ENCODE assay signal across 8 cellular contexts in the genomic region with DNA sequence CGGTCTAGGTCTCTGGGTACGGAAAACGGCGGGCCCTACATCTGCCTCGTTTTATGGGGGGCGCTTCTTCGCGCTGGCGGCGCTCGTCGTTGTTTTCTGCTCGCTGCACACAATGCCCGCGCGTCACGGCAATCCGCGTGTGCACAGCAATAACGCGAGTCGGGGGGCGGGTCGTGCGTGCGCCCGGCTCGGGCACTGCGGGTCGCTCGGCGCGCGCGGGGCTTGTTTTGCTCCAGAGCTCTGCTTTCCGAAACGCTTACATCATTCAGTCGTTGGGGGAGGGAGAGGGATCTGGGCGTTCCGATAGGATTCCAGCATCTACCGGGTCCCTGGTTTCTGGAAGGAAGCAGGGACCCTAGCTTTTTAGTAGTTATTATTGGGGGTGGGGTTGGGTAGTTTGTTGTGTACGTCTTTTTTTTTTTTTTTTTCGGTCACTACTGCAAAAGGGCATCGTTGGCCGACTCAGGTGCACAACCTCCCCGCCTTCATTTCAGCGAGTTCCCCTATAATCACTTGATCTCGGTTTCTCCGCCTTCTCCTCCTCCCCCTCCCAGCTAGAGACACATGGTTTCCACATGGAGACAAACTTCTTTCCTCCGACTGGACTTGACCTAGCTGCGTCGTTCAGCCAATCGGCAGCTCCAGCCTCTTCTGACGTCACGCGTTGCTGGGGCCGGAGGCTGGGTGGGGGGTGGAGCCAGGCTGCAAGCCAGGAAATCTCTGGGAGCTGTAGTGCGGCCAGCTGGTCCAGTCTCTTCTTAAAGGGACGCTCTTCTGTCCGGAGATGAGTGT. TPM values are rescaled to one million over a fixed set of nuclear protein-coding genes. Genes with fewer than 3 reads are reported as not detected.
DNase-seq lines count a peak whose midpoint lies in the region; ATAC-seq and TF ChIP-seq lines count a peak whose summit lies in the region.

No MANE protein-coding gene starts in this region.

- no peak for TF ChIP-seq CTCF in fibroblast of pulmonary artery (IDR thresholded peaks at IDR 0.05; ENCODE audit: low read length, missing control alignments)

- H3K9me3 ChIP-seq in HAP-1 (no peaks in the 10 kb centered on the region), MG63 (no peaks in the 10 kb centered on the region)

- peak overlapping the region; percentile 85 to 98 (median 94) for H3K4me3 Mint-ChIP-seq in naive thymus-derived CD8-positive, alpha-beta T cell
- H3K4me3 Mint-ChIP-seq in stimulated activated memory B cell treated with anti-CD40 and anti-IgM and Interleukin-4, amounts not matched to agents 10 μg/mL and 1 μg/mL and 100 μg/mL, for 72 hours, result peak overlapping the region; percentile 88

- no peaks in the 10 kb centered on the region for H3K36me3 ChIP-seq in HAP-1 (replicated peaks)
- no peaks in the 10 kb centered on the region for H3K36me3 ChIP-seq in MG63

- peaks cover 12% of the 10 kb centered on the region for H3K4me1 ChIP-seq in HAP-1

- POLR2A ChIA-PET in naive thymus-derived CD8-positive, alpha-beta T cell (lab: Charles Lee), result interaction anchor here (0.6 to 7.9 kb wide), 20 partner anchors 12 to 1355 kb away, joined by 3 to 153 read pairs (median 4); partner anchors contain the start of genes ADD3, SMC3, SMNDC1 and XPNPEP1

- ATAC-seq in naive thymus-derived CD8-positive, alpha-beta T cell, result peak; percentile 53 to 64
- ATAC-seq in stimulated activated memory B cell treated with anti-CD40 and anti-IgM and Interleukin-4, amounts not matched to agents 10 μg/mL and 1 μg/mL and 100 μg/mL, for 72 hours, result peak; percentile 89

- peaks cover 36 to 67% (median 48%) of the 10 kb centered on the region in 4 donors for H3K4me1 Mint-ChIP-seq in naive thymus-derived CD8-positive, alpha-beta T cell
- H3K4me1 Mint-ChIP-seq in stimulated activated memory B cell treated with anti-CD40 and anti-IgM and Interleukin-4, amounts not matched to agents 10 μg/mL and 1 μg/mL and 100 μg/mL, for 72 hours, result peaks cover 52% of the 10 kb centered on the region

- H3K27ac Mint-ChIP-seq in naive thymus-derived CD8-positive, alpha-beta T cell, result peak overlapping the region; percentile 86 to 98 (median 97)
- H3K27ac Mint-ChIP-seq in stimulated activated memory B cell treated with anti-CD40 and anti-IgM and Interleukin-4, amounts not matched to agents 10 μg/mL and 1 μg/mL and 100 μg/mL, for 72 hours, result peak overlapping the region; percentile 88

- in situ Hi-C loops in HAP-1 (cut with MboI; ENCODE audit: low sequenced_read_pairs), result no loop called here

- H3K4me3 ChIP-seq in HAP-1, result peak overlapping the region; percentile 65
- H3K4me3 ChIP-seq in MG63, result peak overlapping the region; percentile 61
- peak overlapping the region; percentile 80 for H3K4me3 ChIP-seq in fibroblast of pulmonary artery (replicated peaks; ENCODE audit: low read depth, low read length)

- TF ChIP-seq POLR2A in Raji (IDR thresholded peaks at IDR 0.05; ENCODE audit: insufficient read depth, low read depth, low read length), result peak; percentile 51

- H3K9me3 Mint-ChIP-seq in naive thymus-derived CD8-positive, alpha-beta T cell, result peaks cover 0 to 2% (median 0%) of the 10 kb centered on the region in 9 donors
- H3K9me3 Mint-ChIP-seq in stimulated activated memory B cell treated with anti-CD40 and anti-IgM and Interleukin-4, amounts not matched to agents 10 μg/mL and 1 μg/mL and 100 μg/mL, for 72 hours, result no peaks in the 10 kb centered on the region

- H3K27me3 Mint-ChIP-seq in naive thymus-derived CD8-positive, alpha-beta T cell, result peaks cover 0 to 16% (median 15%) of the 10 kb centered on the region in 5 donors
- H3K27me3 Mint-ChIP-seq in stimulated activated memory B cell treated with anti-CD40 and anti-IgM and Interleukin-4, amounts not matched to agents 10 μg/mL and 1 μg/mL and 100 μg/mL, for 72 hours, result peaks cover 9% of the 10 kb centered on the region

- DNase-seq in EL, result peak; percentile 98
- DNase-seq in HAP-1 (ENCODE audit: low spot score in 2 of 2), result peak; percentile 97 to 99
- DNase-seq in MG63, result peak; percentile 93
- peak; percentile 85 for DNase-seq in activated effector memory CD4-positive, alpha-beta T cell treated with Interleukin-2 at 50 U/mL for 16 hours
- peak; percentile 99 for DNase-seq in fibroblast of pulmonary artery (ENCODE audit: low read depth)
- DNase-seq in naive thymus-derived CD8-positive, alpha-beta T cell, result peak; percentile 75 to 94 (median 86)

- no peaks in the 10 kb centered on the region for H3K27me3 ChIP-seq in HAP-1 (ENCODE audit: low read depth)
- no peaks in the 10 kb centered on the region for H3K27me3 ChIP-seq in MG63

- no peaks in the 10 kb centered on the region for H3K36me3 Mint-ChIP-seq in naive thymus-derived CD8-positive, alpha-beta T cell
- no peaks in the 10 kb centered on the region for H3K36me3 Mint-ChIP-seq in stimulated activated memory B cell treated with anti-CD40 and anti-IgM and Interleukin-4, amounts not matched to agents 10 μg/mL and 1 μg/mL and 100 μg/mL, for 72 hours

RNA-seq across cellular contexts. Expression of gene MXI1, which starts 3.5 kb away (rescaled TPM):
- 13.0 and 15.7 TPM in 2 replicates for total RNA-seq in MG63 (2014; rRNA removed; shearing (Covaris generic); ENCODE audit: low replicate concordance)
- total RNA-seq in naive thymus-derived CD8-positive, alpha-beta T cell, result 10 to 100 TPM; 36.9 to 37.7 TPM
- polyA plus RNA-seq in naive thymus-derived CD8-positive, alpha-beta T cell, result 10 to 100 TPM; 18.1 to 20.9 (median 20.1) TPM

Comparison
In these comparisons a context has a peak if more than half of its experiments do, and no peak if none do; other contexts are left out.
1. Peak in every context shown above with its lines: DNase-seq, ATAC-seq and H3K4me3 ChIP-seq.